Comparison of ENCODE assay signal across 20 cellular contexts in the genomic region with DNA sequence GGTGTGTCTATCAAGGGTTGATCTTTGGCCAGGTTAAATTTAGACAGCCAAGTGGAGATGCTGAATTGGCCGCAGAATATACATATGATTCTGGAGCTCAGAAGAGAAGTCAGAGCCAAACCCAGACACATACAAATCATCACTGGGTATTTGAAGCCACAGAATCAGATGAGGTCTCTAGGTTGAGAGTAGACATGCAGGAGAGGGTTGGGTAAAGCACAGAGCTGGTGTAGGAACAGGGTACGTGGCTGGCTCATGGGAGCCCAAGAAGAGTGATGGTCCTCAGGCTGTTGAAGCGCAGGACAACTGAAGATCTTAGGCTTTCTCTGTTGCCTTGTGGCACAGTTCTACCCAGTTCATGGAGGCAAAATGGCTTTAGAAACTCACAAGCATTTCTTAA. TPM values are rescaled to one million over a fixed set of nuclear protein-coding genes. Genes with fewer than 3 reads are reported as not detected.
A peak's percentile ranks its signal among the peaks of the same experiment; 100 is the strongest.
DNase-seq lines count a peak whose midpoint lies in the region; ATAC-seq, FAIRE-seq and TF ChIP-seq lines count a peak whose summit lies in the region.
"Had no signal": no experiment of that assay in that cellular context is flagged by ENCODE, and none has a peak within 500 bp of the region (broad histone marks: within the 10 kb centered on the region; RNA-seq: fewer than 3 reads in every experiment).

No MANE protein-coding gene starts in this region.

- no TSS peak for BruUV-seq in HepG2 (replicated peaks; lab: Mats Ljungman, UMichigan)

- no peaks in the 10 kb centered on the region for H3K36me3 Mint-ChIP-seq in naive thymus-derived CD4-positive, alpha-beta T cell
- H3K36me3 Mint-ChIP-seq: CD4-positive, CD25-positive, alpha-beta regulatory T cell had no signal

- TF ChIP-seq RAD21 in HepG2 (CRISPR knock-in tag; IDR thresholded peaks at IDR 0.05), result no peak

- in situ Hi-C loops in HepG2 (cut with HindIII; ENCODE audit: extremely low pct_ligation_motif_present, low pct_unique_long_range_greater_than_20kb), result no loop called here

- no peaks in the 10 kb centered on the region for H3K4me1 Mint-ChIP-seq in naive thymus-derived CD4-positive, alpha-beta T cell
- H3K4me1 Mint-ChIP-seq: CD4-positive, CD25-positive, alpha-beta regulatory T cell had no signal

- CTCF ChIA-PET in HepG2 (lab: Yijun Ruan, JAX; ENCODE audit: low intra/inter-chr PET ratio, low total read pairs), result no interaction called here
- CTCF ChIA-PET in naive thymus-derived CD4-positive, alpha-beta T cell (lab: Charles Lee), result no interaction called here

- H3K4me2 ChIP-seq in HepG2 (ENCODE audit: low read depth, low read length) (no peak overlapping the region), hepatocyte (no peak overlapping the region)

- 62% methylated on average over 3 of the region's 3 CpGs for WGBS in HepG2 (ENCODE audit: low lambda C conversion rate)
- WGBS in right lobe of liver (ENCODE audit: insufficient coverage, low coverage, low lambda C conversion rate, missing lambda C conversion rate), result 100% methylated on average over 2 of the region's 3 CpGs
- WGBS in hepatocyte (ENCODE audit: low lambda C conversion rate, missing lambda C conversion rate), result 94% methylated on average over 3 of the region's 3 CpGs

- intact Hi-C loops in HepG2 (cut with micrococcal nuclease; ENCODE audit: unreplicated experiment) (no loop called here), right lobe of liver (cut with DNase I) (no loop called here), tibial artery (cut with DNase I; ENCODE audit: low total_unique reads) (no loop called here)
- intact Hi-C loops in naive thymus-derived CD4-positive, alpha-beta T cell (cut with micrococcal nuclease), result no loop called here

- TF ChIP-seq POLR2A in HepG2 (IDR thresholded peaks at IDR 0.05; ENCODE audit: insufficient read depth in 1 of 2, low read depth in 2 of 2, low read length in 2 of 2), result no peak
- TF ChIP-seq POLR2A in right lobe of liver (IDR thresholded peaks at IDR 0.05), result no peak

- no peaks in the 10 kb centered on the region for H3K9me2 ChIP-seq in hepatocyte (replicated peaks; ENCODE audit: insufficient read depth)

- H2AFZ ChIP-seq in HepG2 (ENCODE audit: low read length) (no peak overlapping the region), hepatocyte (no peak overlapping the region)

- peaks cover 0 to 2% (median 0%) of the 10 kb centered on the region in 11 donors for H3K9me3 Mint-ChIP-seq in naive thymus-derived CD4-positive, alpha-beta T cell
- H3K9me3 Mint-ChIP-seq: CD4-positive, CD25-positive, alpha-beta regulatory T cell had no signal

- no peaks in the 10 kb centered on the region for H3K36me3 ChIP-seq in HepG2 (replicated peaks in 1 of 2; ENCODE audit: control insufficient read depth in 1 of 2, insufficient read depth in 2 of 2, low read length in 2 of 2)
- H3K36me3 ChIP-seq in right lobe of liver, result no peaks in the 10 kb centered on the region
- no peaks in the 10 kb centered on the region for H3K36me3 ChIP-seq in naive thymus-derived CD4-positive, alpha-beta T cell (ENCODE audit: control insufficient read depth in 2 of 3, insufficient read depth in 3 of 3, low read length in 3 of 3)
- no peaks in the 10 kb centered on the region for H3K36me3 ChIP-seq in hepatocyte (replicated peaks; ENCODE audit: insufficient read depth, low read depth)
- no peaks in the 10 kb centered on the region for H3K36me3 ChIP-seq in tibial artery
- H3K36me3 ChIP-seq: BE2C had no signal

- H3K27me3 ChIP-seq in HepG2 (ENCODE audit: control insufficient read depth in 1 of 2, insufficient read depth in 2 of 2, low read length in 2 of 2), result no peaks in the 10 kb centered on the region
- H3K27me3 ChIP-seq in right lobe of liver, result no peaks in the 10 kb centered on the region
- H3K27me3 ChIP-seq in naive thymus-derived CD4-positive, alpha-beta T cell (ENCODE audit: control insufficient read depth in 2 of 2, insufficient read depth in 2 of 2, low read length in 2 of 2), result no peaks in the 10 kb centered on the region
- H3K27me3 ChIP-seq in hepatocyte, result no peaks in the 10 kb centered on the region
- H3K27me3 ChIP-seq in tibial artery, result no peaks in the 10 kb centered on the region
- H3K27me3 ChIP-seq: BE2C had no signal

- H3K27ac ChIP-seq in HepG2 (ENCODE audit: extremely low read length, insufficient read depth, low read length) (no peak overlapping the region), right lobe of liver (no peak overlapping the region), hepatocyte (no peak overlapping the region), tibial artery (no peak overlapping the region)
- H3K27ac ChIP-seq in naive thymus-derived CD4-positive, alpha-beta T cell (ENCODE audit: low read depth, low read length), result no peak overlapping the region

- peak; percentile 13 to 21 for ATAC-seq in activated CD4-positive, CD25-positive, alpha-beta regulatory T cell treated with anti-CD3 and anti-CD28 coated beads, Interleukin-2, amount 50 U/mL, for 24 hours
- peak; percentile 42; the same call in 2 of the 3 replicates for ATAC-seq in HepG2
- no peak for ATAC-seq in right lobe of liver
- peak; percentile 41 for ATAC-seq in naive thymus-derived CD4-positive, alpha-beta T cell
- ATAC-seq: PC-3 had no signal

- H3K4me3 Mint-ChIP-seq in naive thymus-derived CD4-positive, alpha-beta T cell, result no peak overlapping the region
- H3K4me3 Mint-ChIP-seq: CD4-positive, CD25-positive, alpha-beta regulatory T cell had no signal

- H3K9me3 ChIP-seq in HepG2 (ENCODE audit: low read length) (no peaks in the 10 kb centered on the region), right lobe of liver (no peaks in the 10 kb centered on the region), hepatocyte (ENCODE audit: low read depth) (no peaks in the 10 kb centered on the region), tibial artery (no peaks in the 10 kb centered on the region)
- H3K9me3 ChIP-seq in naive thymus-derived CD4-positive, alpha-beta T cell (ENCODE audit: control insufficient read depth in 2 of 3, low read length in 3 of 3), result no peaks in the 10 kb centered on the region
- H3K9me3 ChIP-seq: BE2C had no signal

- H3K27me3 Mint-ChIP-seq in naive thymus-derived CD4-positive, alpha-beta T cell, result no peaks in the 10 kb centered on the region
- H3K27me3 Mint-ChIP-seq: CD4-positive, CD25-positive, alpha-beta regulatory T cell had no signal

- FAIRE-seq in HepG2 (lab: Jason Lieb, UNC), result no peak

- no peaks in the 10 kb centered on the region for H4K20me1 ChIP-seq in HepG2 (ENCODE audit: insufficient read depth, low read length)
- no peaks in the 10 kb centered on the region for H4K20me1 ChIP-seq in hepatocyte (ENCODE audit: insufficient read depth, poor library complexity, severe bottlenecking)

- H3K79me2 ChIP-seq in HepG2 (ENCODE audit: insufficient read depth, low read length) (no peaks in the 10 kb centered on the region), hepatocyte (no peaks in the 10 kb centered on the region)

- POLR2A ChIA-PET in HepG2 (lab: Yijun Ruan, JAX), result no interaction called here
- POLR2A ChIA-PET in naive thymus-derived CD4-positive, alpha-beta T cell (lab: Charles Lee), result interaction anchor here (0.7 kb wide), 1 partner anchor 728 kb away, joined by 3 read pairs; no protein-coding TSS in a partner anchor

- H3K27ac Mint-ChIP-seq in naive thymus-derived CD4-positive, alpha-beta T cell, result no peak overlapping the region
- H3K27ac Mint-ChIP-seq: CD4-positive, CD25-positive, alpha-beta regulatory T cell had no signal

- TF ChIP-seq CTCF in HepG2 (CRISPR knock-in tag; IDR thresholded peaks at IDR 0.05) (no peak), right lobe of liver (IDR thresholded peaks at IDR 0.05) (no peak), hepatocyte (IDR thresholded peaks at IDR 0.05; ENCODE audit: poor library complexity) (no peak), tibial artery (IDR thresholded peaks at IDR 0.05) (no peak)

- H3K4me3 ChIP-seq in HepG2 (replicated peaks in 1 of 3; ENCODE audit: insufficient read depth in 1 of 3, low read depth in 2 of 3, low read length in 3 of 3), result no peak overlapping the region
- H3K4me3 ChIP-seq in right lobe of liver, result no peak overlapping the region
- no peak overlapping the region for H3K4me3 ChIP-seq in naive thymus-derived CD4-positive, alpha-beta T cell (ENCODE audit: low read length)
- H3K4me3 ChIP-seq in hepatocyte, result no peak overlapping the region
- H3K4me3 ChIP-seq in tibial artery, result no peak overlapping the region

- H3K4me1 ChIP-seq in HepG2 (ENCODE audit: insufficient read depth, low read length) (no peaks in the 10 kb centered on the region), right lobe of liver (no peaks in the 10 kb centered on the region), hepatocyte (ENCODE audit: insufficient read depth) (peaks cover under 1% of the 10 kb centered on the region), tibial artery (peaks cover 0 to 17% (median 7%) of the 10 kb centered on the region in 4 donors)
- no peaks in the 10 kb centered on the region for H3K4me1 ChIP-seq in naive thymus-derived CD4-positive, alpha-beta T cell (ENCODE audit: control insufficient read depth in 2 of 2, insufficient read depth in 2 of 2, low read length in 2 of 2)
- H3K4me1 ChIP-seq: BE2C had no signal

- TF ChIP-seq EP300 in HepG2 (IDR thresholded peaks at IDR 0.05; ENCODE audit: low read depth in 2 of 2, low read length in 2 of 2), result no peak
- no peak for TF ChIP-seq EP300 in HepG2 (CRISPR knock-in tag; IDR thresholded peaks at IDR 0.05; ENCODE audit: borderline replicate concordance)

- no peak overlapping the region for H3K9ac ChIP-seq in HepG2 (ENCODE audit: insufficient read depth, low read depth, low read length)

- DNase-seq in activated CD4-positive, CD25-positive, alpha-beta regulatory T cell treated with anti-CD3 and anti-CD28 coated beads, Interleukin-2, amount 50 U/mL, for 72 hours, result no peak
- DNase-seq in HepG2 (ENCODE audit: low spot score), result no peak
- DNase-seq in right lobe of liver, result no peak
- DNase-seq in naive thymus-derived CD4-positive, alpha-beta T cell, result no peak
- no peak for DNase-seq in hepatocyte (ENCODE audit: low spot score)
- no peak for DNase-seq in tibial artery
- DNase-seq in NCI-H1048 (lab: John Stamatoyannopoulos, UW), result no peak
- DNase-seq: BE2C; COR-L47; GDM1; NCI-H1105; NCI-H2081; NCI-H510A; NCI-H748 treated with DMSO at 0.1 percent for 48 hours; NK-92 treated with Interleukin-12 subunit alpha and Interleukin-12 subunit beta, amount 100 ng/mL, for 24 hours; PC-3; RPMI8226; SHP77 treated with DMSO at 0.1 percent for 48 hours had no signal

RNA-seq across cellular contexts. Expression of a gene that starts 37.7 kb away (rescaled TPM):
- not detected in 2 replicates for total RNA-seq in HepG2 (2016; rRNA removed; fragmentation: Illumina TruSeq; extraction: Trizol)
- not detected in 2 replicates for total RNA-seq in HepG2 (2016; cell fraction: cytosol; rRNA removed; fragmentation: Illumina TruSeq; extraction: Trizol; ENCODE audit: low read depth)
- not detected in 2 replicates for total RNA-seq in HepG2 (2016; cell fraction: insoluble cytoplasmic fraction; rRNA removed; fragmentation: Illumina TruSeq; extraction: Trizol)
- total RNA-seq in HepG2 (2016; cell fraction: membrane; rRNA removed; fragmentation: Illumina TruSeq; extraction: Trizol), result not detected in 2 replicates
- not detected in 2 replicates for total RNA-seq in HepG2 (2016; cell fraction: nucleus; rRNA removed; fragmentation: Illumina TruSeq; extraction: Trizol)
- polyA plus RNA-seq in HepG2 (2011; rRNA removed), result not detected in 2 replicates
- not detected in 2 replicates for polyA plus RNA-seq in HepG2 (2011; cell fraction: cytosol; rRNA removed)
- not detected in 2 replicates for polyA plus RNA-seq in HepG2 (2011; cell fraction: nucleus; rRNA removed)
- polyA plus RNA-seq in HepG2 (2012), result not detected in 2 replicates
- polyA plus RNA-seq in HepG2 (2016; cell fraction: cytosol; fragmentation: Illumina TruSeq; extraction: Trizol; ENCODE audit: low read depth), result not detected in 2 replicates
- polyA plus RNA-seq in HepG2 (2016; cell fraction: insoluble cytoplasmic fraction; fragmentation: Illumina TruSeq; extraction: Trizol; ENCODE audit: low read depth), result not detected in 2 replicates
- not detected in 2 replicates for polyA plus RNA-seq in HepG2 (2016; cell fraction: membrane; fragmentation: Illumina TruSeq; extraction: Trizol; ENCODE audit: low read depth)
- not detected in 2 replicates for polyA plus RNA-seq in HepG2 (2016; cell fraction: nucleus; fragmentation: Illumina TruSeq; extraction: Trizol; ENCODE audit: insufficient read depth, low read depth)
- 0.04 TPM in 1 of 2 replicates, not detected in the other for polyA minus RNA-seq in HepG2 (2011; rRNA and poly(A)+ RNA removed; ENCODE audit: low replicate concordance)
- polyA minus RNA-seq in HepG2 (2011; cell fraction: cytosol; rRNA and poly(A)+ RNA removed), result not detected in 2 replicates
- polyA minus RNA-seq in HepG2 (2011; cell fraction: nucleus; rRNA and poly(A)+ RNA removed), result not detected in 2 replicates
- under 1 TPM; 0.12 to 0.64 (median 0.42) TPM for total RNA-seq in right lobe of liver
- under 1 TPM in 1 of 5 experiments, not detected in 4; 0.07 TPM for total RNA-seq in naive thymus-derived CD4-positive, alpha-beta T cell
- not detected for polyA plus RNA-seq in naive thymus-derived CD4-positive, alpha-beta T cell
- 3.8 and 5.8 TPM in 2 replicates for total RNA-seq in hepatocyte
- polyA plus RNA-seq in hepatocyte, result 0.59 and 1.2 TPM in 2 replicates
- total RNA-seq: CD4-positive, CD25-positive, alpha-beta regulatory T cell had no signal

Comparison
In these comparisons a context has a peak if more than half of its experiments do, and no peak if none do; other contexts are left out.
1. ATAC-seq: peak in activated CD4-positive, CD25-positive, alpha-beta regulatory T cell treated with anti-CD3 and anti-CD28 coated beads, Interleukin-2, amount 50 U/mL, for 24 hours (2 of 2), HepG2 (single experiment) and naive thymus-derived CD4-positive, alpha-beta T cell (single experiment); none in right lobe of liver (0 of 4).